ENCODE assay signal across 8 cellular contexts in genomic region chr17:57945999-57946797, GRCh38.
DNase-seq lines count a peak whose midpoint lies in the region; ATAC-seq and TF ChIP-seq lines count a peak whose summit lies in the region.

No MANE protein-coding gene starts in this region.

- no peaks in the 10 kb centered on the region for H3K9me2 ChIP-seq in Loucy (replicated peaks; ENCODE audit: low read depth, low read length)

- H3K4me2 ChIP-seq in Loucy (ENCODE audit: low read depth, low read length, poor library complexity, severe bottlenecking) (peak overlapping the region; percentile 79), parathyroid adenoma (ENCODE audit: low read length) (peak overlapping the region; percentile 33)

- peak overlapping the region; percentile 56; the same call in 1 of the 2 replicates for H2AFZ ChIP-seq in Loucy (ENCODE audit: low read length)
- H2AFZ ChIP-seq in parathyroid adenoma = no peak overlapping the region

- no peaks in the 10 kb centered on the region for H3K36me3 Mint-ChIP-seq in stimulated activated naive CD8-positive, alpha-beta T cell treated with anti-CD3 and anti-CD28 coated beads, Interleukin-15, Interleukin-2, amounts not matched to agents 100 ng/mL and 50 ng/mL, for 24 hours (ENCODE audit: low read depth)

- peak overlapping the region; percentile 36 for H3K9ac ChIP-seq in Loucy (ENCODE audit: low read depth, low read length, poor library complexity, severe bottlenecking)
- H3K9ac ChIP-seq in parathyroid adenoma = no peak overlapping the region

- DNase-seq in stimulated activated naive CD8-positive, alpha-beta T cell treated with anti-CD3 and anti-CD28 coated beads, Interleukin-15, Interleukin-2, amounts not matched to agents 100 U/mL and 50 U/mL, for 24 hours = no peak
- DNase-seq in effector memory CD4-positive, alpha-beta T cell = no peak
- DNase-seq in COR-L47 (lab: John Stamatoyannopoulos, UW) (no peak), NCI-H82 (lab: John Stamatoyannopoulos, UW) (no peak), foreskin melanocyte (no peak)

- peak overlapping the region; percentile 70 for H3K4me3 Mint-ChIP-seq in stimulated activated naive CD8-positive, alpha-beta T cell treated with anti-CD3 and anti-CD28 coated beads, Interleukin-15, Interleukin-2, amounts not matched to agents 100 ng/mL and 50 ng/mL, for 24 hours

- peaks cover 33% of the 10 kb centered on the region for H3K27me3 Mint-ChIP-seq in stimulated activated naive CD8-positive, alpha-beta T cell treated with anti-CD3 and anti-CD28 coated beads, Interleukin-15, Interleukin-2, amounts not matched to agents 100 ng/mL and 50 ng/mL, for 24 hours

- peaks cover 58% of the 10 kb centered on the region for H3K4me1 Mint-ChIP-seq in stimulated activated naive CD8-positive, alpha-beta T cell treated with anti-CD3 and anti-CD28 coated beads, Interleukin-15, Interleukin-2, amounts not matched to agents 100 ng/mL and 50 ng/mL, for 24 hours (ENCODE audit: low read depth)

- ATAC-seq in stimulated activated naive CD8-positive, alpha-beta T cell treated with anti-CD3 and anti-CD28 coated beads, Interleukin-15, Interleukin-2, amounts not matched to agents 100 U/mL and 50 U/mL, for 24 hours = no peak

- no peak overlapping the region for H3K27ac Mint-ChIP-seq in stimulated activated naive CD8-positive, alpha-beta T cell treated with anti-CD3 and anti-CD28 coated beads, Interleukin-15, Interleukin-2, amounts not matched to agents 100 ng/mL and 50 ng/mL, for 24 hours

- H4K20me1 ChIP-seq in Loucy (ENCODE audit: insufficient read depth, low read length, poor library complexity, severe bottlenecking) = no peaks in the 10 kb centered on the region

- no peak overlapping the region for H3K27ac ChIP-seq in effector memory CD4-positive, alpha-beta T cell (ENCODE audit: insufficient read depth, low read length, poor library complexity, severe bottlenecking)
- H3K27ac ChIP-seq in parathyroid adenoma = no peak overlapping the region

- H3F3A ChIP-seq in Loucy (ENCODE audit: low read depth) = no peaks in the 10 kb centered on the region

- no peaks in the 10 kb centered on the region for H3K36me3 ChIP-seq in Loucy (ENCODE audit: insufficient read depth, low read length)
- H3K36me3 ChIP-seq in effector memory CD4-positive, alpha-beta T cell (ENCODE audit: control insufficient read depth, insufficient read depth, low read length) = no peaks in the 10 kb centered on the region
- no peaks in the 10 kb centered on the region for H3K36me3 ChIP-seq in parathyroid adenoma (ENCODE audit: control insufficient read depth, insufficient read depth, low read length)

- H3K27me3 ChIP-seq in Loucy (ENCODE audit: insufficient read depth, low read length, poor library complexity, severe bottlenecking) (no peaks in the 10 kb centered on the region), parathyroid adenoma (ENCODE audit: control insufficient read depth, insufficient read depth, low read length) (no peaks in the 10 kb centered on the region)
- no peaks in the 10 kb centered on the region for H3K27me3 ChIP-seq in effector memory CD4-positive, alpha-beta T cell (replicated peaks; ENCODE audit: control insufficient read depth, insufficient read depth, low read length, poor library complexity, severe bottlenecking)

- no peaks in the 10 kb centered on the region for H3K79me2 ChIP-seq in Loucy (ENCODE audit: insufficient read depth, low read length)
- H3K79me2 ChIP-seq in parathyroid adenoma = no peaks in the 10 kb centered on the region

- no peaks in the 10 kb centered on the region for H3K9me3 ChIP-seq in Loucy (ENCODE audit: insufficient read depth, low read depth, low read length)
- H3K9me3 ChIP-seq in effector memory CD4-positive, alpha-beta T cell (ENCODE audit: control insufficient read depth, low read length) = no peaks in the 10 kb centered on the region
- no peaks in the 10 kb centered on the region for H3K9me3 ChIP-seq in parathyroid adenoma (ENCODE audit: control insufficient read depth, low read length)

- peak overlapping the region; percentile 64 for H3K4me3 ChIP-seq in Loucy (ENCODE audit: low read length, poor library complexity, severe bottlenecking)
- peak overlapping the region; percentile 44 for H3K4me3 ChIP-seq in effector memory CD4-positive, alpha-beta T cell (ENCODE audit: insufficient read depth, low read depth, low read length, poor library complexity, severe bottlenecking)
- no peak overlapping the region for H3K4me3 ChIP-seq in parathyroid adenoma (ENCODE audit: low read depth, low read length)

- H3K9me3 Mint-ChIP-seq in stimulated activated naive CD8-positive, alpha-beta T cell treated with anti-CD3 and anti-CD28 coated beads, Interleukin-15, Interleukin-2, amounts not matched to agents 100 ng/mL and 50 ng/mL, for 24 hours = no peaks in the 10 kb centered on the region

- H3K4me1 ChIP-seq in Loucy (ENCODE audit: insufficient read depth, low read length, poor library complexity, severe bottlenecking) (peaks cover 48% of the 10 kb centered on the region), parathyroid adenoma (no peaks in the 10 kb centered on the region)
- peaks cover 3% of the 10 kb centered on the region for H3K4me1 ChIP-seq in effector memory CD4-positive, alpha-beta T cell (ENCODE audit: control insufficient read depth, insufficient read depth, low read length, poor library complexity, severe bottlenecking)

- TF ChIP-seq CTCF in Loucy (conservative IDR thresholded peaks at IDR 0.05; ENCODE audit: low read length) = no peak
- TF ChIP-seq CTCF in parathyroid adenoma (IDR thresholded peaks at IDR 0.05) = no peak
